Comparison of ENCODE assay signal across 13 cellular contexts in genomic region chr22:19889951-19890350, GRCh38. TPM values are rescaled to one million over a fixed set of nuclear protein-coding genes. Genes with fewer than 3 reads are reported as not detected.
DNase-seq lines count a peak whose midpoint lies in the region; TF ChIP-seq lines count a peak whose summit lies in the region.
"Had no signal": no experiment of that assay in that cellular context is flagged by ENCODE, and none has a peak within 500 bp of the region (broad histone marks: within the 10 kb centered on the region; RNA-seq: fewer than 3 reads in every experiment).

No MANE protein-coding gene starts in this region.

- peak; percentile 75 for DNase-seq in activated CD8-positive, alpha-beta memory T cell treated with anti-CD3 and anti-CD28 coated beads for 24 hours
- DNase-seq in activated CD8-positive, alpha-beta memory T cell treated with anti-CD3 and anti-CD28 coated beads, Interleukin-2, amount 50 U/mL, for 48 hours = no peak
- peak; percentile 66 for DNase-seq in activated CD4-positive, alpha-beta T cell treated with anti-CD3 and anti-CD28 coated beads, Interleukin-2, amount 10 ng/mL, durations not matched to agents 24 days and 14 days
- DNase-seq in dermis blood vessel endothelial cell = peak; percentile 75
- DNase-seq in stimulated activated CD4-positive, alpha-beta T cell treated with anti-CD3 and anti-CD28 coated beads, TNF-alpha, amount 100 ng/mL, for 24 hours (ENCODE audit: low read depth in 3 of 3) = peak in 2 of 3 experiments; percentile 28 to 54
- DNase-seq in NCI-H2196 (lab: John Stamatoyannopoulos, UW; ENCODE audit: unreplicated experiment) = no peak
- no peak for DNase-seq in GM10266 (ENCODE audit: extremely low spot score)
- no peak for DNase-seq in HUDEP-2 (lab: John Stamatoyannopoulos, UW; ENCODE audit: unreplicated experiment in 76 of 76)
- DNase-seq: NCI-H446, RPMI8226, sigmoid colon had no signal

- TF ChIP-seq CTCF in GM10266 (IDR thresholded peaks at IDR 0.05; ENCODE audit: control insufficient read depth, insufficient read depth, low read depth, missing control alignments) = no peak

- no peaks in the 10 kb centered on the region for H3K27me3 Mint-ChIP-seq in activated CD4-positive, alpha-beta T cell treated with anti-CD3 and anti-CD28 coated beads, Interleukin-2, amount 10 ng/mL, durations not matched to agents 24 days and 14 days
- H3K27me3 Mint-ChIP-seq: type B pancreatic cell had no signal

- peak overlapping the region; percentile 43 for H3K4me3 Mint-ChIP-seq in activated CD4-positive, alpha-beta T cell treated with anti-CD3 and anti-CD28 coated beads, Interleukin-2, amount 10 ng/mL, durations not matched to agents 24 days and 14 days
- H3K4me3 Mint-ChIP-seq: dendritic cell treated with granulocyte-macrophage colony-stimulating factor and Interleukin-4, amounts not matched to agents 40 ng/mL and 50 ng/mL, for 4 days; type B pancreatic cell had no signal

- H3K36me3 Mint-ChIP-seq in activated CD4-positive, alpha-beta T cell treated with anti-CD3 and anti-CD28 coated beads, Interleukin-2, amount 10 ng/mL, durations not matched to agents 24 days and 14 days (ENCODE audit: low read depth) = peaks cover 5% of the 10 kb centered on the region
- H3K36me3 Mint-ChIP-seq: type B pancreatic cell had no signal

- H3K9me3 Mint-ChIP-seq in activated CD4-positive, alpha-beta T cell treated with anti-CD3 and anti-CD28 coated beads, Interleukin-2, amount 10 ng/mL, durations not matched to agents 24 days and 14 days = no peaks in the 10 kb centered on the region
- H3K9me3 Mint-ChIP-seq: dendritic cell treated with granulocyte-macrophage colony-stimulating factor and Interleukin-4, amounts not matched to agents 40 ng/mL and 50 ng/mL, for 4 days; type B pancreatic cell had no signal

- intact Hi-C loops in activated CD4-positive, alpha-beta T cell treated with anti-CD3 and anti-CD28 coated beads, Interleukin-2, amount 10 ng/mL, durations not matched to agents 24 days and 14 days (cut with micrococcal nuclease) = no loop called here

- H3K4me1 Mint-ChIP-seq in activated CD4-positive, alpha-beta T cell treated with anti-CD3 and anti-CD28 coated beads, Interleukin-2, amount 10 ng/mL, durations not matched to agents 24 days and 14 days = peaks cover 44% of the 10 kb centered on the region

- peak overlapping the region; percentile 76 for H3K27ac Mint-ChIP-seq in activated CD4-positive, alpha-beta T cell treated with anti-CD3 and anti-CD28 coated beads, Interleukin-2, amount 10 ng/mL, durations not matched to agents 24 days and 14 days
- H3K27ac Mint-ChIP-seq: dendritic cell treated with granulocyte-macrophage colony-stimulating factor and Interleukin-4, amounts not matched to agents 40 ng/mL and 50 ng/mL, for 4 days; type B pancreatic cell had no signal

RNA-seq across cellular contexts. Expression of gene GNB1L, which starts 35.3 kb away (rescaled TPM):
- 21.1 and 21.4 TPM in 2 replicates for total RNA-seq in activated CD4-positive, alpha-beta T cell treated with anti-CD3 and anti-CD28 coated beads, Interleukin-2, amount 10 ng/mL, durations not matched to agents 24 days and 14 days
- 7.3 and 12.4 TPM in 2 replicates for total RNA-seq in dermis blood vessel endothelial cell

RNA-seq across cellular contexts. Expression of gene RTL10, which starts 35.3 kb away (rescaled TPM):
- total RNA-seq in activated CD4-positive, alpha-beta T cell treated with anti-CD3 and anti-CD28 coated beads, Interleukin-2, amount 10 ng/mL, durations not matched to agents 24 days and 14 days = 20.0 and 23.4 TPM in 2 replicates
- total RNA-seq in dermis blood vessel endothelial cell = 28.1 and 30.7 TPM in 2 replicates

RNA-seq across cellular contexts. Expression of gene COMT, which starts 51.6 kb away (rescaled TPM):
- total RNA-seq in activated CD4-positive, alpha-beta T cell treated with anti-CD3 and anti-CD28 coated beads, Interleukin-2, amount 10 ng/mL, durations not matched to agents 24 days and 14 days = 104 and 110 TPM in 2 replicates
- 551 and 616 TPM in 2 replicates for total RNA-seq in dermis blood vessel endothelial cell

RNA-seq across cellular contexts. Expression of gene TXNRD2, which starts 51.7 kb away (rescaled TPM):
- 18.4 and 23.5 TPM in 2 replicates for total RNA-seq in activated CD4-positive, alpha-beta T cell treated with anti-CD3 and anti-CD28 coated beads, Interleukin-2, amount 10 ng/mL, durations not matched to agents 24 days and 14 days
- 81.9 and 129 TPM in 2 replicates for total RNA-seq in dermis blood vessel endothelial cell

Comparison
In these comparisons a context has a peak if more than half of its experiments do, and no peak if none do; other contexts are left out.
1. DNase-seq: peak in activated CD8-positive, alpha-beta memory T cell treated with anti-CD3 and anti-CD28 coated beads for 24 hours (single experiment), activated CD4-positive, alpha-beta T cell treated with anti-CD3 and anti-CD28 coated beads, Interleukin-2, amount 10 ng/mL, durations not matched to agents 24 days and 14 days (single experiment), dermis blood vessel endothelial cell (single experiment) and stimulated activated CD4-positive, alpha-beta T cell treated with anti-CD3 and anti-CD28 coated beads, TNF-alpha, amount 100 ng/mL, for 24 hours (2 of 3); none in activated CD8-positive, alpha-beta memory T cell treated with anti-CD3 and anti-CD28 coated beads, Interleukin-2, amount 50 U/mL, for 48 hours (single experiment), NCI-H2196 (single experiment), GM10266 (single experiment) and HUDEP-2 (0 of 76).